In the genomic region with DNA sequence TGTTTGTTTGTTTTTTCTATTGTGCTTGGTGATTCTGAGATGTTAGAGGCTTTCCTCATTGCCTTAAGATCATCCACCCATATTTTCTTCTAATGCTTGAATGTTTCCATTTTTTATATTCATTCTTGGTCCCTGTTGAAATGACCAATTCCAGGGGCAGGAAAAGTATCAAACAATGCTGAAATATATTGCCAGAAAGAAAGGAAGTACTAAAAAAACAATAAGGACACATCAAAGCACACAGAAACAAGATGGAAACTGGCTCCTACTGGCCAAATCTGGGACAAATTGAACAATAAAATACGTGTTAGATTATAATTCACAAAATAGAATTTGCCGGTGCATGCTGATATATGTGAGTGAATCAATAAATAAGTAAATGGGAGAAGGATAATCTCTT, we compare ENCODE assay signal across 1 cellular context.
TF ChIP-seq lines count a peak whose summit lies in the region.

No MANE protein-coding gene starts in this region.

TF ChIP-seq in WTC11, 78 proteins besides CTCF, POLR2A, EP300 and RAD21 (continued from another document):
- no peak for TF ChIP-seq NR2C2 (CRISPR knock-in tag; IDR thresholded peaks at IDR 0.05)
- TF ChIP-seq ZNF219 (CRISPR knock-in tag; IDR thresholded peaks at IDR 0.05; ENCODE audit: borderline replicate concordance): no peak
- TF ChIP-seq, protein P1, sequence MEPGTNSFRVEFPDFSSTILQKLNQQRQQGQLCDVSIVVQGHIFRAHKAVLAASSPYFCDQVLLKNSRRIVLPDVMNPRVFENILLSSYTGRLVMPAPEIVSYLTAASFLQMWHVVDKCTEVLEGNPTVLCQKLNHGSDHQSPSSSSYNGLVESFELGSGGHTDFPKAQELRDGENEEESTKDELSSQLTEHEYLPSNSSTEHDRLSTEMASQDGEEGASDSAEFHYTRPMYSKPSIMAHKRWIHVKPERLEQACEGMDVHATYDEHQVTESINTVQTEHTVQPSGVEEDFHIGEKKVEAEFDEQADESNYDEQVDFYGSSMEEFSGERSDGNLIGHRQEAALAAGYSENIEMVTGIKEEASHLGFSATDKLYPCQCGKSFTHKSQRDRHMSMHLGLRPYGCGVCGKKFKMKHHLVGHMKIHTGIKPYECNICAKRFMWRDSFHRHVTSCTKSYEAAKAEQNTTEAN (CRISPR knock-in tag; IDR thresholded peaks at IDR 0.05): no peak
- no peak for TF ChIP-seq ZNF263 (CRISPR knock-in tag; IDR thresholded peaks at IDR 0.05; ENCODE audit: low read depth)
- no peak for TF ChIP-seq ZBTB21 (CRISPR knock-in tag; IDR thresholded peaks at IDR 0.05; ENCODE audit: borderline replicate concordance)
